8 cellular contexts compared by ENCODE assay signal in genomic region chr11:76318744-76319384, GRCh38.
A peak's percentile ranks its signal among the peaks of the same experiment; 100 is the strongest.
DNase-seq lines count a peak whose midpoint lies in the region; ATAC-seq lines count a peak whose summit lies in the region.

No MANE protein-coding gene starts in this region.

- intact Hi-C loops in left colon (cut with DNase I, micrococcal nuclease), result loop anchor here (5.0 kb wide), 2 partner anchors 112 to 422 kb away; partner anchors contain the start of gene WNT11 (in 2 of the 2)

- DNase-seq in Daoy (ENCODE audit: low read depth) (peak; percentile 78), NCI-H460 (ENCODE audit: extremely low read depth, low read depth) (peak; percentile 63), left colon (peak; percentile 58 to 91)
- peak; percentile 87 for DNase-seq in activated CD4-positive, CD25-positive, alpha-beta regulatory T cell treated with anti-CD3 and anti-CD28 coated beads, Interleukin-2, amount 50 U/mL, for 72 hours
- peak; percentile 64 to 81 for DNase-seq in central memory CD8-positive, alpha-beta T cell (ENCODE audit: low spot score in 2 of 2)
- peak; percentile 86 for DNase-seq in stimulated activated CD4-positive, alpha-beta T cell treated with anti-CD3 and anti-CD28 coated beads, Interleukin-4, amount 100 ng/mL, for 1 hour

- peaks cover 43% of the 10 kb centered on the region for H3K27me3 Mint-ChIP-seq in central memory CD8-positive, alpha-beta T cell

- H3K4me3 Mint-ChIP-seq in central memory CD8-positive, alpha-beta T cell, result no peak overlapping the region

- H3K9me3 Mint-ChIP-seq in central memory CD8-positive, alpha-beta T cell, result no peaks in the 10 kb centered on the region

- H3K36me3 Mint-ChIP-seq in central memory CD8-positive, alpha-beta T cell (ENCODE audit: insufficient read depth), result no peaks in the 10 kb centered on the region

- no peak overlapping the region for H3K27ac Mint-ChIP-seq in central memory CD8-positive, alpha-beta T cell (ENCODE audit: low read depth)

- no peaks in the 10 kb centered on the region for H3K4me1 Mint-ChIP-seq in central memory CD8-positive, alpha-beta T cell

- ATAC-seq in HG02938 (IDR thresholded peaks at IDR 0.05; ENCODE audit: unreplicated experiment) (peak; percentile 72), left colon (peak; percentile 89), HG03469 (IDR thresholded peaks at IDR 0.05; ENCODE audit: unreplicated experiment) (no peak)
- peak; percentile 86 for ATAC-seq in central memory CD8-positive, alpha-beta T cell (replicated peaks; ENCODE audit: extremely low read depth, poor library complexity, severe bottlenecking)
